Comparison of ENCODE assay signal across 20 cellular contexts in genomic region chr5:109711681-109712080, GRCh38. TPM values are rescaled to one million over a fixed set of nuclear protein-coding genes. Genes with fewer than 3 reads are reported as not detected.
DNase-seq lines count a peak whose midpoint lies in the region; ATAC-seq and TF ChIP-seq lines count a peak whose summit lies in the region.
"Had no signal": no experiment of that assay in that cellular context is flagged by ENCODE, and none has a peak within 500 bp of the region (broad histone marks: within the 10 kb centered on the region; RNA-seq: fewer than 3 reads in every experiment).

No MANE protein-coding gene starts in this region.

- no peak overlapping the region for H2AK5ac ChIP-seq in trophoblast cell (ENCODE audit: low read length)

- H3K4me3 Mint-ChIP-seq in WTC11: no peak overlapping the region

- intact Hi-C loops in right cardiac atrium (cut with DNase I): no loop called here

- H3K9ac ChIP-seq in DND-41 (ENCODE audit: low read depth, low read length) (no peak overlapping the region), MM.1S (ENCODE audit: low read length) (no peak overlapping the region), trophoblast cell (ENCODE audit: low read length) (no peak overlapping the region)
- H3K9ac ChIP-seq: GM23248 had no signal

- H3K23ac ChIP-seq in trophoblast cell (ENCODE audit: low read length): no peak overlapping the region

- 0 out of 2 replicates have a peak overlapping the region, but pooled peaks have one; percentile 12 for H3K27ac Mint-ChIP-seq in WTC11

- H3K14ac ChIP-seq in trophoblast cell (ENCODE audit: low read length): no peak overlapping the region

- H3K27me3 ChIP-seq in DND-41 (ENCODE audit: insufficient read depth, low read length, poor library complexity) (no peaks in the 10 kb centered on the region), MM.1S (replicated peaks; ENCODE audit: insufficient read depth, low read length) (no peaks in the 10 kb centered on the region), trophoblast cell (ENCODE audit: insufficient read depth, low read length) (no peaks in the 10 kb centered on the region), right cardiac atrium (ENCODE audit: control insufficient read depth, insufficient read depth) (no peaks in the 10 kb centered on the region)
- H3K27me3 ChIP-seq: BE2C had no signal

- H3K36me3 ChIP-seq in DND-41 (ENCODE audit: insufficient read depth, low read length): peaks cover 25% of the 10 kb centered on the region
- H3K36me3 ChIP-seq in MM.1S (replicated peaks; ENCODE audit: insufficient read depth, low read length): peaks cover 9% of the 10 kb centered on the region
- H3K36me3 ChIP-seq in trophoblast cell (ENCODE audit: control insufficient read depth in 1 of 2, insufficient read depth in 2 of 2, low read length in 2 of 2): no peaks in the 10 kb centered on the region
- H3K36me3 ChIP-seq: BE2C had no signal

- no peak overlapping the region for H4K12ac ChIP-seq in trophoblast cell (ENCODE audit: low read depth, low read length)

- no peaks in the 10 kb centered on the region for H3K27me3 Mint-ChIP-seq in WTC11 (ENCODE audit: low read depth)
- H3K27me3 Mint-ChIP-seq: CD8-positive, alpha-beta memory T cell had no signal

- no peak overlapping the region for H4K91ac ChIP-seq in trophoblast cell (ENCODE audit: low read depth, low read length)

- H3K4ac ChIP-seq in trophoblast cell (ENCODE audit: low read depth, low read length): peak overlapping the region; percentile 58

- POLR2A ChIA-PET in WTC11 (lab: Charles Lee): no interaction called here

- peak; percentile 67 for ATAC-seq in DND-41 (ENCODE audit: insufficient read depth, low read depth)
- ATAC-seq in WTC11: no peak
- ATAC-seq in GM21529 (IDR thresholded peaks at IDR 0.05; ENCODE audit: unreplicated experiment): no peak
- ATAC-seq in GM18519 (IDR thresholded peaks at IDR 0.05; ENCODE audit: low FRiP score, unreplicated experiment): no peak
- ATAC-seq in right cardiac atrium: no peak
- ATAC-seq: HCT116, Panc1 had no signal

- no peaks in the 10 kb centered on the region for H3K9me3 ChIP-seq in DND-41 (ENCODE audit: insufficient read depth, low read length, severe bottlenecking)
- no peaks in the 10 kb centered on the region for H3K9me3 ChIP-seq in MM.1S (replicated peaks; ENCODE audit: insufficient read depth, low read length)
- H3K9me3 ChIP-seq in trophoblast cell (ENCODE audit: insufficient read depth, low read depth, low read length): no peaks in the 10 kb centered on the region
- H3K9me3 ChIP-seq in right cardiac atrium (ENCODE audit: control insufficient read depth, low read length): no peaks in the 10 kb centered on the region
- H3K9me3 ChIP-seq: BE2C had no signal

- peaks cover 23% of the 10 kb centered on the region for H3F3A ChIP-seq in MM.1S (ENCODE audit: insufficient read depth, low read length)

- H3K36me3 Mint-ChIP-seq in WTC11: peaks cover 11% of the 10 kb centered on the region

- no peak overlapping the region for H2BK5ac ChIP-seq in trophoblast cell (ENCODE audit: low read depth, low read length, poor library complexity)

- H3K79me2 ChIP-seq in DND-41 (ENCODE audit: insufficient read depth, low read length): peaks cover 88% of the 10 kb centered on the region
- peaks cover 100% of the 10 kb centered on the region for H3K79me2 ChIP-seq in MM.1S (ENCODE audit: low read length)
- H3K79me2 ChIP-seq in trophoblast cell (ENCODE audit: control insufficient read depth, insufficient read depth, low read length, poor library complexity): peaks cover 7% of the 10 kb centered on the region

- H3K4me1 ChIP-seq in DND-41 (ENCODE audit: insufficient read depth, low read length) (no peaks in the 10 kb centered on the region), MM.1S (ENCODE audit: low read length) (peaks cover 38% of the 10 kb centered on the region), trophoblast cell (ENCODE audit: control insufficient read depth in 1 of 2, insufficient read depth in 2 of 2, low read length in 2 of 2) (peaks cover 3% of the 10 kb centered on the region in 2 experiments), right cardiac atrium (ENCODE audit: control insufficient read depth, insufficient read depth, low read length) (peaks cover 4% of the 10 kb centered on the region)
- H3K4me1 ChIP-seq: BE2C had no signal

- no peaks in the 10 kb centered on the region for H3K9me2 ChIP-seq in MM.1S (replicated peaks; ENCODE audit: insufficient read depth, low read length)

- DNase-seq in DND-41 (no peak), MM.1S (no peak), WTC11 (ENCODE audit: low spot score) (no peak), trophoblast cell (no peak), right cardiac atrium (no peak)
- DNase-seq: BE2C; CD8-positive, alpha-beta memory T cell; DMS79; GM23248; NCI-H1048; NCI-H1436 treated with DMSO at 0.1 percent for 48 hours; NCI-H2081 treated with DMSO at 0.1 percent for 48 hours; NCI-H510A treated with DMSO at 0.1 percent for 48 hours; NCI-H82; Right ventricle myocardium superior had no signal

- no peak overlapping the region for H2BK120ac ChIP-seq in trophoblast cell (ENCODE audit: insufficient read depth, low read length, poor library complexity)

- peaks cover 39% of the 10 kb centered on the region; the same call in 1 of the 2 replicates for H4K20me1 ChIP-seq in DND-41 (ENCODE audit: insufficient read depth, low read length)
- H4K20me1 ChIP-seq in MM.1S (ENCODE audit: insufficient read depth, low read length): peaks cover 70% of the 10 kb centered on the region

- peaks cover 51% of the 10 kb centered on the region for H3K4me1 Mint-ChIP-seq in WTC11

- H4K8ac ChIP-seq in trophoblast cell (ENCODE audit: low read depth, low read length): no peak overlapping the region

- no peak for TF ChIP-seq CTCF in DND-41 (IDR thresholded peaks at IDR 0.05; ENCODE audit: borderline replicate concordance, extremely low read depth, low read length, poor library complexity, severe bottlenecking)
- TF ChIP-seq CTCF in MM.1S (IDR thresholded peaks at IDR 0.05; ENCODE audit: low read length): no peak
- TF ChIP-seq CTCF in WTC11 (IDR thresholded peaks at IDR 0.05): no peak

- H3K4me2 ChIP-seq in DND-41 (ENCODE audit: insufficient read depth, low read length): no peak overlapping the region
- H3K4me2 ChIP-seq in MM.1S (ENCODE audit: low read depth, low read length): peak overlapping the region; percentile 30; the same call in 1 of the 2 replicates
- H3K4me2 ChIP-seq in trophoblast cell (ENCODE audit: low read length): no peak overlapping the region

- H3K18ac ChIP-seq in trophoblast cell (ENCODE audit: low read length): no peak overlapping the region

- H3K4me3 ChIP-seq in DND-41 (ENCODE audit: low read depth in 1 of 2, low read length in 2 of 2) (no peak overlapping the region), MM.1S (ENCODE audit: low read length) (no peak overlapping the region), trophoblast cell (ENCODE audit: low read depth, low read length) (no peak overlapping the region), right cardiac atrium (ENCODE audit: low read length) (no peak overlapping the region)
- H3K4me3 ChIP-seq: GM23248, SK-N-MC had no signal

- CTCF ChIA-PET in WTC11 (lab: Charles Lee): no interaction called here

- H2BK12ac ChIP-seq in trophoblast cell (ENCODE audit: low read length): no peak overlapping the region

- H3K27ac ChIP-seq in DND-41 (ENCODE audit: low read length) (no peak overlapping the region), MM.1S (ENCODE audit: low read length) (no peak overlapping the region; the same call in 1 of the 2 replicates), trophoblast cell (ENCODE audit: low read depth, low read length) (no peak overlapping the region), right cardiac atrium (ENCODE audit: low read length) (no peak overlapping the region)
- H3K27ac ChIP-seq: GM23248, SK-N-MC had no signal

- H3K79me1 ChIP-seq in trophoblast cell (ENCODE audit: low read length): peaks cover 2% of the 10 kb centered on the region

- no peaks in the 10 kb centered on the region for H3K9me3 Mint-ChIP-seq in WTC11
- H3K9me3 Mint-ChIP-seq: CD8-positive, alpha-beta memory T cell had no signal

- H2AFZ ChIP-seq in DND-41 (ENCODE audit: low read depth, low read length) (no peak overlapping the region), MM.1S (ENCODE audit: low read length) (no peak overlapping the region), trophoblast cell (ENCODE audit: insufficient read depth, low read length, poor library complexity) (no peak overlapping the region)
- H2AFZ ChIP-seq: GM23248 had no signal

TF ChIP-seq in WTC11, 78 proteins besides CTCF, POLR2A, EP300 and RAD21:
- TF ChIP-seq, protein P1, sequence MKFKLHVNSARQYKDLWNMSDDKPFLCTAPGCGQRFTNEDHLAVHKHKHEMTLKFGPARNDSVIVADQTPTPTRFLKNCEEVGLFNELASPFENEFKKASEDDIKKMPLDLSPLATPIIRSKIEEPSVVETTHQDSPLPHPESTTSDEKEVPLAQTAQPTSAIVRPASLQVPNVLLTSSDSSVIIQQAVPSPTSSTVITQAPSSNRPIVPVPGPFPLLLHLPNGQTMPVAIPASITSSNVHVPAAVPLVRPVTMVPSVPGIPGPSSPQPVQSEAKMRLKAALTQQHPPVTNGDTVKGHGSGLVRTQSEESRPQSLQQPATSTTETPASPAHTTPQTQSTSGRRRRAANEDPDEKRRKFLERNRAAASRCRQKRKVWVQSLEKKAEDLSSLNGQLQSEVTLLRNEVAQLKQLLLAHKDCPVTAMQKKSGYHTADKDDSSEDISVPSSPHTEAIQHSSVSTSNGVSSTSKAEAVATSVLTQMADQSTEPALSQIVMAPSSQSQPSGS (CRISPR knock-in tag; IDR thresholded peaks at IDR 0.05; ENCODE audit: borderline replicate concordance, low read depth): no peak
- TF ChIP-seq, protein P2, sequence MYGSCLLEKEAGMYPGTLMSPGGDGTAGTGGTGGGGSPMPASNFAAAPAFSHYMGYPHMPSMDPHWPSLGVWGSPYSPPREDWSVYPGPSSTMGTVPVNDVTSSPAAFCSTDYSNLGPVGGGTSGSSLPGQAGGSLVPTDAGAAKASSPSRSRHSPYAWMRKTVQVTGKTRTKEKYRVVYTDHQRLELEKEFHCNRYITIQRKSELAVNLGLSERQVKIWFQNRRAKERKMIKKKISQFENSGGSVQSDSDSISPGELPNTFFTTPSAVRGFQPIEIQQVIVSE (CRISPR knock-in tag; IDR thresholded peaks at IDR 0.05; ENCODE audit: borderline replicate concordance): no peak
- TF ChIP-seq KAT7 (CRISPR knock-in tag; IDR thresholded peaks at IDR 0.05; ENCODE audit: borderline replicate concordance): no peak
TF ChIP-seq in WTC11: peak in this region for 0.

RNA-seq across cellular contexts. Expression of gene MAN2A1, which starts 22.0 kb away (rescaled TPM):
- 82.2 to 86.6 TPM (median 83.5 TPM) in 3 replicates for total RNA-seq in WTC11 (2021)
- 61.9 and 66.5 TPM in 2 replicates for polyA plus RNA-seq in trophoblast cell (2013)
- total RNA-seq in right cardiac atrium: 10 to 100 TPM in 1 of 4 donors, 1 to 10 TPM in 3; 9.4 to 10.1 (median 9.6) TPM
- 2.9 TPM for polyA plus RNA-seq in right cardiac atrium
